21 cellular contexts compared by ENCODE assay signal in genomic region chr2:196226058-196226747, GRCh38. TPM values are rescaled to one million over a fixed set of nuclear protein-coding genes. Genes with fewer than 3 reads are reported as not detected.
DNase-seq lines count a peak whose midpoint lies in the region; ATAC-seq, FAIRE-seq and TF ChIP-seq lines count a peak whose summit lies in the region.
"Had no signal": no experiment of that assay in that cellular context is flagged by ENCODE, and none has a peak within 500 bp of the region (broad histone marks: within the 10 kb centered on the region; RNA-seq: fewer than 3 reads in every experiment).

No MANE protein-coding gene starts in this region.

- intact Hi-C loops in activated CD4-positive, alpha-beta T cell treated with anti-CD3 and anti-CD28 coated beads for 36 hours (cut with DNase I, micrococcal nuclease): no loop called here
- intact Hi-C loops in CD8-positive, alpha-beta T cell (cut with DNase I, micrococcal nuclease): loop anchor here in 1 of 2 experiments (1.0 to 5.0 kb wide), 2 partner anchors 10 to 36 kb away; no protein-coding TSS in a partner anchor

- TF ChIP-seq CTCF in CD8-positive, alpha-beta T cell (IDR thresholded peaks at IDR 0.05): no peak
- TF ChIP-seq CTCF in neural crest cell (conservative IDR thresholded peaks at IDR 0.05): no peak

- peaks cover 63% of the 10 kb centered on the region for H3K4me1 ChIP-seq in CD8-positive, alpha-beta T cell (ENCODE audit: insufficient read depth, low read length)
- H3K4me1 ChIP-seq: prostate gland had no signal

- no peaks in the 10 kb centered on the region for H3K36me3 ChIP-seq in CD8-positive, alpha-beta T cell (ENCODE audit: insufficient read depth, low read length)
- H3K36me3 ChIP-seq: prostate gland had no signal

- H3K4me3 ChIP-seq in CD8-positive, alpha-beta T cell (ENCODE audit: low read depth, low read length): no peak overlapping the region
- H3K4me3 ChIP-seq: esophagus squamous epithelium, prostate gland had no signal

- DNase-seq in activated CD4-positive, alpha-beta T cell treated with anti-CD3 and anti-CD28 coated beads for 36 hours: no peak
- DNase-seq in activated CD4-positive, alpha-beta T cell treated with anti-CD3 and anti-CD28 coated beads for 48 hours: no peak
- DNase-seq in CD8-positive, alpha-beta T cell: no peak
- no peak for DNase-seq in activated CD8-positive, alpha-beta T cell treated with anti-CD3 and anti-CD28 coated beads, Interleukin-2, amount 10 ng/mL, durations not matched to agents 7 days and 5 days
- no peak for DNase-seq in neural crest cell (ENCODE audit: low read depth, low spot score)
- DNase-seq in RCC 7860 (ENCODE audit: low spot score): no peak
- DNase-seq in medulla oblongata (ENCODE audit: extremely low spot score): no peak
- no peak for DNase-seq in foreskin melanocyte
- DNase-seq: effector memory CD4-positive, alpha-beta T cell; esophagus squamous epithelium; mesenchymal stem cell; NCI-H1092 treated with DMSO at 0.1 percent for 48 hours; NCI-H2029 treated with DMSO at 0.1 percent for 48 hours; NCI-H446; small intestine; stimulated activated CD4-positive, alpha-beta T cell treated with anti-CD3 and anti-CD28 coated beads, Interleukin-4, amount 100 ng/mL, for 1 hour; T-helper 9 cell had no signal

- POLR2A ChIA-PET in activated CD4-positive, alpha-beta T cell treated with anti-CD3 and anti-CD28 coated beads for 36 hours (lab: Charles Lee): interaction anchor here (0.7 kb wide), 1 partner anchor 59 kb away, joined by 4 read pairs; no protein-coding TSS in a partner anchor
- POLR2A ChIA-PET in CD8-positive, alpha-beta T cell (lab: Charles Lee): interaction anchor here (0.8 to 1.6 kb wide), 2 partner anchors 12 to 50 kb away, joined by 3 read pairs; no protein-coding TSS in a partner anchor
- POLR2A ChIA-PET in activated CD8-positive, alpha-beta T cell treated with anti-CD3 and anti-CD28 coated beads, Interleukin-2, amount 10 ng/mL, durations not matched to agents 7 days and 5 days (lab: Charles Lee): interaction anchor here (1.5 to 4.9 kb wide), 3 partner anchors 34 to 55 kb away, joined by 3 to 28 read pairs (median 11); no protein-coding TSS in a partner anchor

- H3K4me3 Mint-ChIP-seq in activated CD4-positive, alpha-beta T cell treated with anti-CD3 and anti-CD28 coated beads for 36 hours: no peak overlapping the region
- peak overlapping the region; percentile 39 for H3K4me3 Mint-ChIP-seq in CD8-positive, alpha-beta T cell
- peak overlapping the region; percentile 9 for H3K4me3 Mint-ChIP-seq in activated CD8-positive, alpha-beta T cell treated with anti-CD3 and anti-CD28 coated beads, Interleukin-2, amount 10 ng/mL, durations not matched to agents 7 days and 5 days
- H3K4me3 Mint-ChIP-seq in neural crest cell: no peak overlapping the region
- H3K4me3 Mint-ChIP-seq: WTC11 had no signal

- H3K27me3 Mint-ChIP-seq in activated CD4-positive, alpha-beta T cell treated with anti-CD3 and anti-CD28 coated beads for 36 hours: no peaks in the 10 kb centered on the region
- no peaks in the 10 kb centered on the region for H3K27me3 Mint-ChIP-seq in CD8-positive, alpha-beta T cell (ENCODE audit: low read depth)
- no peaks in the 10 kb centered on the region for H3K27me3 Mint-ChIP-seq in activated CD8-positive, alpha-beta T cell treated with anti-CD3 and anti-CD28 coated beads, Interleukin-2, amount 10 ng/mL, durations not matched to agents 7 days and 5 days (ENCODE audit: low read depth)
- no peaks in the 10 kb centered on the region for H3K27me3 Mint-ChIP-seq in neural crest cell (ENCODE audit: low read depth)

- CTCF ChIA-PET in activated CD4-positive, alpha-beta T cell treated with anti-CD3 and anti-CD28 coated beads for 36 hours (lab: Charles Lee): interaction anchor here (1.0 to 1.2 kb wide), 2 partner anchors 23 to 60 kb away, joined by 3 read pairs; no protein-coding TSS in a partner anchor
- CTCF ChIA-PET in CD8-positive, alpha-beta T cell (lab: Charles Lee): interaction anchor here (1.0 to 2.6 kb wide), 3 partner anchors 50 to 147 kb away, joined by 3 to 12 read pairs (median 7); no protein-coding TSS in a partner anchor
- CTCF ChIA-PET in activated CD8-positive, alpha-beta T cell treated with anti-CD3 and anti-CD28 coated beads, Interleukin-2, amount 10 ng/mL, durations not matched to agents 7 days and 5 days (lab: Charles Lee): interaction anchor here (0.7 to 10.0 kb wide), 5 partner anchors 7 to 51 kb away, joined by 3 to 83 read pairs (median 4); no protein-coding TSS in a partner anchor

- no peak for ATAC-seq in activated CD4-positive, alpha-beta T cell treated with anti-CD3 and anti-CD28 coated beads for 36 hours
- ATAC-seq in CD8-positive, alpha-beta T cell: no peak
- no peak for ATAC-seq in activated CD8-positive, alpha-beta T cell treated with anti-CD3 and anti-CD28 coated beads, Interleukin-2, amount 10 ng/mL, durations not matched to agents 7 days and 5 days
- ATAC-seq: WTC11 had no signal

- H3K36me3 Mint-ChIP-seq in activated CD4-positive, alpha-beta T cell treated with anti-CD3 and anti-CD28 coated beads for 36 hours (ENCODE audit: low read depth): peaks cover 13% of the 10 kb centered on the region
- H3K36me3 Mint-ChIP-seq in CD8-positive, alpha-beta T cell: no peaks in the 10 kb centered on the region
- H3K36me3 Mint-ChIP-seq in activated CD8-positive, alpha-beta T cell treated with anti-CD3 and anti-CD28 coated beads, Interleukin-2, amount 10 ng/mL, durations not matched to agents 7 days and 5 days (ENCODE audit: low read depth): peaks cover 39% of the 10 kb centered on the region
- no peaks in the 10 kb centered on the region for H3K36me3 Mint-ChIP-seq in neural crest cell (ENCODE audit: low read depth)
- H3K36me3 Mint-ChIP-seq: WTC11 had no signal

- H3K27ac ChIP-seq in CD8-positive, alpha-beta T cell (ENCODE audit: low read depth, low read length): no peak overlapping the region
- H3K27ac ChIP-seq: 22Rv1, esophagus squamous epithelium, prostate gland had no signal

- peaks cover 2% of the 10 kb centered on the region for H3K9me3 Mint-ChIP-seq in activated CD4-positive, alpha-beta T cell treated with anti-CD3 and anti-CD28 coated beads for 36 hours (ENCODE audit: low read depth)
- H3K9me3 Mint-ChIP-seq in CD8-positive, alpha-beta T cell: no peaks in the 10 kb centered on the region
- H3K9me3 Mint-ChIP-seq in activated CD8-positive, alpha-beta T cell treated with anti-CD3 and anti-CD28 coated beads, Interleukin-2, amount 10 ng/mL, durations not matched to agents 7 days and 5 days (ENCODE audit: insufficient read depth): peaks cover 4% of the 10 kb centered on the region
- no peaks in the 10 kb centered on the region for H3K9me3 Mint-ChIP-seq in neural crest cell
- H3K9me3 Mint-ChIP-seq: nephron, WTC11 had no signal

- H3K4me1 Mint-ChIP-seq in activated CD4-positive, alpha-beta T cell treated with anti-CD3 and anti-CD28 coated beads for 36 hours: peaks cover 83% of the 10 kb centered on the region
- peaks cover 79% of the 10 kb centered on the region for H3K4me1 Mint-ChIP-seq in CD8-positive, alpha-beta T cell (ENCODE audit: low read depth)
- peaks cover 82% of the 10 kb centered on the region for H3K4me1 Mint-ChIP-seq in activated CD8-positive, alpha-beta T cell treated with anti-CD3 and anti-CD28 coated beads, Interleukin-2, amount 10 ng/mL, durations not matched to agents 7 days and 5 days (ENCODE audit: low read depth)
- no peaks in the 10 kb centered on the region for H3K4me1 Mint-ChIP-seq in neural crest cell
- H3K4me1 Mint-ChIP-seq: WTC11 had no signal

- no peaks in the 10 kb centered on the region for H3K27me3 ChIP-seq in CD8-positive, alpha-beta T cell (ENCODE audit: insufficient read depth, low read length)
- H3K27me3 ChIP-seq: esophagus squamous epithelium had no signal

- peak overlapping the region; percentile 35 for H3K27ac Mint-ChIP-seq in activated CD4-positive, alpha-beta T cell treated with anti-CD3 and anti-CD28 coated beads for 36 hours
- H3K27ac Mint-ChIP-seq in CD8-positive, alpha-beta T cell: peak overlapping the region; percentile 38
- H3K27ac Mint-ChIP-seq in activated CD8-positive, alpha-beta T cell treated with anti-CD3 and anti-CD28 coated beads, Interleukin-2, amount 10 ng/mL, durations not matched to agents 7 days and 5 days: peak overlapping the region; percentile 45
- H3K27ac Mint-ChIP-seq in neural crest cell (ENCODE audit: unreplicated experiment): peak overlapping the region; percentile 70
- H3K27ac Mint-ChIP-seq: nephron, WTC11 had no signal

- H3K9me3 ChIP-seq in CD8-positive, alpha-beta T cell (ENCODE audit: low read length): no peaks in the 10 kb centered on the region
- H3K9me3 ChIP-seq: esophagus squamous epithelium, prostate gland had no signal

- no peak for FAIRE-seq in RCC 7860 (lab: Jason Lieb, UNC)
- FAIRE-seq: small intestine had no signal

RNA-seq across cellular contexts. Expression of gene STK17B, which starts 54.8 kb away (rescaled TPM):
- 100 to 1,000 TPM; 159 to 178 TPM for total RNA-seq in activated CD4-positive, alpha-beta T cell treated with anti-CD3 and anti-CD28 coated beads for 36 hours
- 100 to 1,000 TPM; 582 to 601 TPM for total RNA-seq in CD8-positive, alpha-beta T cell
- total RNA-seq in activated CD8-positive, alpha-beta T cell treated with anti-CD3 and anti-CD28 coated beads, Interleukin-2, amount 10 ng/mL, durations not matched to agents 7 days and 5 days: 100 to 1,000 TPM; 453 to 469 TPM
- total RNA-seq in neural crest cell: 7.3 and 8.1 TPM in 2 replicates

Comparison
In these comparisons a context has a peak if more than half of its experiments do, and no peak if none do; other contexts are left out.
1. H3K4me3 Mint-ChIP-seq: peak in CD8-positive, alpha-beta T cell (single experiment) and activated CD8-positive, alpha-beta T cell treated with anti-CD3 and anti-CD28 coated beads, Interleukin-2, amount 10 ng/mL, durations not matched to agents 7 days and 5 days (single experiment); none in activated CD4-positive, alpha-beta T cell treated with anti-CD3 and anti-CD28 coated beads for 36 hours (single experiment) and neural crest cell (single experiment).
2. RNA of gene STK17B, which starts 54.8 kb away (total RNA-seq): 582 to 601 TPM in CD8-positive, alpha-beta T cell, 453 to 469 TPM in activated CD8-positive, alpha-beta T cell treated with anti-CD3 and anti-CD28 coated beads, Interleukin-2, amount 10 ng/mL, durations not matched to agents 7 days and 5 days and 159 to 178 TPM in activated CD4-positive, alpha-beta T cell treated with anti-CD3 and anti-CD28 coated beads for 36 hours; 7.3 to 8.1 TPM in neural crest cell; every median in the first group is over 10 times any median in the second.
3. Peak in every context shown above with its lines, with median percentiles within 50 percentile points of each other: H3K27ac Mint-ChIP-seq.